In the genomic region with DNA sequence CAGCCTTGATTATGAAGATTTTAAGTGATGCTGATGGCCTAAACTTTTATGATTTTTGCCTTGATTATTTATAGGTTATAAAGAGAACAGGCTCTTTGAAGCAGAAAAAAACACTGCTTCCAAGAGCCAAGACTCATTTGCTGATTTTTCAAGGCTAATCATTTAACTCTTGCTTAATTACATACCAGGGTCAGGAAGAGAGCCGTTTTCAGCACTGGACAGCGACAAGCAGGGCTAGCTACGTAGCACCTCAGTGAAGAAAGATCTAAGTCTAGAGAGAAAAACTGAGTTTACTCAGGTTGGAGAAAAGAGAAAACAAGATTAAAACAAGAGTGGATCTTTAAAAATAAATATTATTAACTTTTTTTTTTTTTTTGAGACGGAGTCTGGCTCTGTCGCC, we compare ENCODE assay signal across 8 cellular contexts.
A peak's percentile ranks its signal among the peaks of the same experiment; 100 is the strongest.
DNase-seq lines count a peak whose midpoint lies in the region; ATAC-seq and TF ChIP-seq lines count a peak whose summit lies in the region.

No MANE protein-coding gene starts in this region.

- H3K27ac Mint-ChIP-seq in neural progenitor cell, result no peak overlapping the region

- peaks cover 8% of the 10 kb centered on the region for H3K27me3 Mint-ChIP-seq in neural progenitor cell (ENCODE audit: insufficient read depth, low read depth)

- no peaks in the 10 kb centered on the region for H3K9me3 ChIP-seq in neural progenitor cell (ENCODE audit: low read depth)

- no peak overlapping the region for H3K9ac ChIP-seq in neural progenitor cell

- H3F3A ChIP-seq in neural progenitor cell (ENCODE audit: low read depth), result no peaks in the 10 kb centered on the region

- ATAC-seq in GM18870 (IDR thresholded peaks at IDR 0.05; ENCODE audit: unreplicated experiment), result no peak

- H3K79me2 ChIP-seq in neural progenitor cell (ENCODE audit: low read depth), result no peaks in the 10 kb centered on the region

- no peaks in the 10 kb centered on the region for H3K36me3 ChIP-seq in neural progenitor cell

- H3K4me1 Mint-ChIP-seq in neural progenitor cell, result no peaks in the 10 kb centered on the region

- H3K27me3 ChIP-seq in neural progenitor cell, result no peaks in the 10 kb centered on the region

- H4K20me1 ChIP-seq in neural progenitor cell (ENCODE audit: low read depth), result peaks cover 4% of the 10 kb centered on the region

- no peak for TF ChIP-seq CTCF in neural progenitor cell (IDR thresholded peaks at IDR 0.05)
- no peak for TF ChIP-seq CTCF in coronary artery (IDR thresholded peaks at IDR 0.05)

- peaks cover 8% of the 10 kb centered on the region for H3K4me1 ChIP-seq in neural progenitor cell

- H3K4me3 ChIP-seq in neural progenitor cell (no peak overlapping the region), coronary artery (no peak overlapping the region)

- H3K27ac ChIP-seq in neural progenitor cell (no peak overlapping the region), coronary artery (no peak overlapping the region)

- H3K4me2 ChIP-seq in neural progenitor cell, result no peak overlapping the region

- no peak overlapping the region for H2AFZ ChIP-seq in neural progenitor cell (replicated peaks)

- peak overlapping the region; percentile 5 for H3K4me3 Mint-ChIP-seq in neural progenitor cell

- peak; percentile 33 for DNase-seq in NOMO-1 treated with DMSO at 0.1 percent for 48 hours (lab: John Stamatoyannopoulos, UW; ENCODE audit: unreplicated experiment)
- DNase-seq in NOMO-1 treated with dmso at 0.1 percent for 144 hours (lab: John Stamatoyannopoulos, UW; ENCODE audit: unreplicated experiment), result no peak
- peak; percentile 5 for DNase-seq in NCI-H460 (ENCODE audit: extremely low read depth, low read depth)
- DNase-seq in ecto neural progenitor cell (ENCODE audit: low spot score), result peak; percentile 66
- DNase-seq in neural progenitor cell (ENCODE audit: low spot score), result peak; percentile 82
- no peak for DNase-seq in coronary artery (ENCODE audit: low spot score)
- no peak for DNase-seq in NCI-H226

- H3K9me3 Mint-ChIP-seq in neural progenitor cell, result no peaks in the 10 kb centered on the region

- no peaks in the 10 kb centered on the region for H3K36me3 Mint-ChIP-seq in neural progenitor cell

Comparison
In these comparisons a context has a peak if more than half of its experiments do, and no peak if none do; other contexts are left out.
1. DNase-seq: peak in NOMO-1 treated with DMSO at 0.1 percent for 48 hours (single experiment), NCI-H460 (single experiment), ecto neural progenitor cell (single experiment) and neural progenitor cell (single experiment); none in NOMO-1 treated with dmso at 0.1 percent for 144 hours (single experiment), coronary artery (single experiment) and NCI-H226 (single experiment).